ENCODE assay signal across 30 cellular contexts in the genomic region with DNA sequence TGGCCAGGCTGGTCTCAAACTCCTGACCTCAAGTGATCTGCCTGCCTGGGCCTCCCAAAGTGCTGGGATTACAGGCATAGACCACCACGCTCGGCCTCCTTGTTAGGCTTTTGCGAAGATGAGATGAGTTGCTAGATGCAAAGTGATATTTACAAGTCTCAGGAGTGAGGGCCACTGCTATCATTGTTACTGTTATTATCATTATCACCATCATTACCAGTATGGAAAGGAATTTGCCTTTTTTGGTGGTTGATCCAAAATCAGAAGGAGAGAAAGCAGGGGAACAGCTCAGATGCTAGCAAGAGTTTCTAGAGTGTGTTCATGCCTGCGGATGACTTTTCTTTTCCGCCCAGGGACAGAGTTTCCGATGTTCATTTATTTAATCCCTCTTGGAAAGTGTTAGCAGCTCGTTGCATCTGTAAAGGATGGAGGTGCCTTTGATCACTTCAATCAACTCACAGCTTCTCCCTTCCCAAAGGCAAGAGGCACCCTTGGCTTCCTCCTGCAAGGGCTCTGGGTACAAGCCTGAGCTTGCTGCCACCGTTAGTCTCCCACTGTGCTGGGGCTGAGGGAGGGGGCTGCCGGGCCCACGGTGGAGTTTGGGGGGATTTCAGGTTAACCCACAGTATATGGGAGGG. TPM values are rescaled to one million over a fixed set of nuclear protein-coding genes. Genes with fewer than 3 reads are reported as not detected.
DNase-seq lines count a peak whose midpoint lies in the region; ATAC-seq, FAIRE-seq and TF ChIP-seq lines count a peak whose summit lies in the region.
"Had no signal": no experiment of that assay in that cellular context is flagged by ENCODE, and none has a peak within 500 bp of the region (broad histone marks: within the 10 kb centered on the region; RNA-seq: fewer than 3 reads in every experiment).

No MANE protein-coding gene starts in this region.

- peak overlapping the region; percentile 88 for H3K27ac Mint-ChIP-seq in type B pancreatic cell
- H3K27ac Mint-ChIP-seq: activated naive CD8-positive, alpha-beta T cell treated with anti-CD3 and anti-CD28 coated beads, Interleukin-2, amount 10 ng/mL, durations not matched to agents 7 days and 5 days; T-helper 1 cell treated with Interleukin-12 subunit alpha and Interleukin-12 subunit beta and Interleukin-4 antibody, amounts not matched to agents 30 μg/mL and 1 μg/mL, for 36 hours had no signal

- peak; percentile 35 for DNase-seq in cardiac septum (ENCODE audit: low spot score)
- no peak for DNase-seq in Right ventricle myocardium superior
- DNase-seq in bronchial epithelial cell (ENCODE audit: low read depth), result peak; percentile 26
- DNase-seq in keratinocyte (ENCODE audit: low read depth, low spot score), result no peak
- no peak for DNase-seq in type B pancreatic cell (ENCODE audit: extremely low spot score, unreplicated experiment)
- no peak for DNase-seq in iPS-NIHi11 (ENCODE audit: low spot score)
- DNase-seq: activated CD4-positive, CD25-positive, alpha-beta regulatory T cell; activated gamma-delta T cell treated with Interleukin-2 at 50 U/mL for 16 hours; activated naive CD8-positive, alpha-beta T cell treated with anti-CD3 and anti-CD28 coated beads, Interleukin-2, amount 10 ng/mL, durations not matched to agents 7 days and 5 days; activated T-cell treated with anti-CD3 and anti-CD28 coated beads, Interleukin-2, amount 50 U/mL, for 48 hours; AML-193; aorta; CD4-positive, CD25-positive, alpha-beta regulatory T cell; effector CD8-positive, alpha-beta T cell; KBM-7; NCI-H1105; NCI-H446; stimulated activated CD4-positive, alpha-beta T cell treated with anti-CD3 and anti-CD28 coated beads, Interleukin-12 subunit alpha, Interleukin-12 subunit beta, amount 100 ng/mL, for 4 hours; stimulated activated CD4-positive, alpha-beta T cell treated with anti-CD3 and anti-CD28 coated beads, Interleukin-2, amount 100 ng/mL, for 48 hours; stimulated activated naive CD8-positive, alpha-beta T cell treated with anti-CD3 and anti-CD28 coated beads, Interleukin-15, amount 100 ng/mL, for 72 hours had no signal

- no peak overlapping the region for H3K4me3 ChIP-seq in bronchial epithelial cell (ENCODE audit: low read depth, low read length)
- no peak overlapping the region for H3K4me3 ChIP-seq in keratinocyte (ENCODE audit: control insufficient read depth in 2 of 3, extremely low read depth in 1 of 3, insufficient read depth in 2 of 3, low read depth in 1 of 3, low read length in 3 of 3)
- no peak overlapping the region for H3K4me3 ChIP-seq in gastroesophageal sphincter
- H3K4me3 ChIP-seq: cardiac muscle cell, colonic mucosa, GM23248, prostate gland, sigmoid colon had no signal

- peaks cover 50% of the 10 kb centered on the region for H3K4me1 Mint-ChIP-seq in type B pancreatic cell (ENCODE audit: unreplicated experiment)

- WGBS in gastroesophageal sphincter (ENCODE audit: low coverage in 1 of 2), 2 donors, result 66 to 67% methylated on average over 4 to 8 of the region's 10 CpGs

- no peaks in the 10 kb centered on the region for H3K79me2 ChIP-seq in keratinocyte (ENCODE audit: control insufficient read depth, insufficient read depth, low read length)

- no peak overlapping the region for H3K9ac ChIP-seq in keratinocyte (ENCODE audit: control insufficient read depth, extremely low read depth, insufficient read depth, low read length)
- H3K9ac ChIP-seq: GM23248 had no signal

- H4K20me1 ChIP-seq in keratinocyte (ENCODE audit: control insufficient read depth, extremely low read depth, insufficient read depth, low read length), result no peaks in the 10 kb centered on the region

- no peak overlapping the region for H3K27ac ChIP-seq in keratinocyte (ENCODE audit: control insufficient read depth, insufficient read depth, low read length)
- H3K27ac ChIP-seq in gastroesophageal sphincter, result no peak overlapping the region
- H3K27ac ChIP-seq: cardiac muscle cell, colonic mucosa, GM23248 had no signal

- H3K4me2 ChIP-seq in keratinocyte (ENCODE audit: control insufficient read depth, extremely low read depth, insufficient read depth, low read depth, low read length), result peak overlapping the region; percentile 52

- TF ChIP-seq POLR2A in gastroesophageal sphincter (IDR thresholded peaks at IDR 0.05), result no peak

- no peaks in the 10 kb centered on the region for H3K27me3 Mint-ChIP-seq in type B pancreatic cell

- H3K9me3 ChIP-seq in keratinocyte (ENCODE audit: control insufficient read depth, low read depth, low read length), result no peaks in the 10 kb centered on the region
- H3K9me3 ChIP-seq in gastroesophageal sphincter, result no peaks in the 10 kb centered on the region
- H3K9me3 ChIP-seq: colonic mucosa, prostate gland, sigmoid colon had no signal

- H3K4me3 Mint-ChIP-seq in type B pancreatic cell, result no peak overlapping the region
- H3K4me3 Mint-ChIP-seq: activated naive CD8-positive, alpha-beta T cell treated with anti-CD3 and anti-CD28 coated beads, Interleukin-2, amount 10 ng/mL, durations not matched to agents 7 days and 5 days; CD4-positive, CD25-positive, alpha-beta regulatory T cell; stimulated activated naive CD8-positive, alpha-beta T cell treated with anti-CD3 and anti-CD28 coated beads, Interleukin-15, amount 100 ng/mL, for 72 hours; T-helper 1 cell treated with Interleukin-12 subunit alpha and Interleukin-12 subunit beta and Interleukin-4 antibody, amounts not matched to agents 30 μg/mL and 1 μg/mL, for 36 hours had no signal

- no peak for TF ChIP-seq EP300 in gastroesophageal sphincter (IDR thresholded peaks at IDR 0.05)

- H3K36me3 Mint-ChIP-seq in type B pancreatic cell, result no peaks in the 10 kb centered on the region
- H3K36me3 Mint-ChIP-seq: activated naive CD8-positive, alpha-beta T cell treated with anti-CD3 and anti-CD28 coated beads, Interleukin-2, amount 10 ng/mL, durations not matched to agents 7 days and 5 days; CD4-positive, CD25-positive, alpha-beta regulatory T cell had no signal

- H3K27me3 ChIP-seq in bronchial epithelial cell (ENCODE audit: control insufficient read depth, insufficient read depth, low read length), result no peaks in the 10 kb centered on the region
- H3K27me3 ChIP-seq in keratinocyte (ENCODE audit: control insufficient read depth, extremely low read depth, insufficient read depth, low read length), result no peaks in the 10 kb centered on the region
- H3K27me3 ChIP-seq in gastroesophageal sphincter, result no peaks in the 10 kb centered on the region
- H3K27me3 ChIP-seq: cardiac muscle cell, colonic mucosa, sigmoid colon had no signal

- H3K4me1 ChIP-seq in keratinocyte (ENCODE audit: control insufficient read depth, extremely low read depth, insufficient read depth, low read length) (peaks cover 55% of the 10 kb centered on the region), gastroesophageal sphincter (peaks cover 0 to 57% (median 27%) of the 10 kb centered on the region in 3 donors)

- H3K9me1 ChIP-seq in keratinocyte (ENCODE audit: control insufficient read depth, extremely low read depth, insufficient read depth, low read length), result no peaks in the 10 kb centered on the region

- no peak overlapping the region for H2AFZ ChIP-seq in keratinocyte (ENCODE audit: control insufficient read depth, low read length)
- H2AFZ ChIP-seq: GM23248 had no signal

- no peak for FAIRE-seq in bronchial epithelial cell (lab: Jason Lieb, UNC)
- no peak for FAIRE-seq in keratinocyte (lab: Jason Lieb, UNC)
- FAIRE-seq: A204.1, frontal cortex had no signal

- ATAC-seq in Right ventricle myocardium superior (ENCODE audit: poor library complexity), result no peak
- no peak for ATAC-seq in gastroesophageal sphincter
- ATAC-seq in HG02981 (IDR thresholded peaks at IDR 0.05; ENCODE audit: unreplicated experiment), result no peak
- ATAC-seq: stimulated activated naive CD8-positive, alpha-beta T cell treated with anti-CD3 and anti-CD28 coated beads, Interleukin-15, amount 100 ng/mL, for 72 hours had no signal

- dilution Hi-C loops in keratinocyte (cut with MboI; ENCODE audit: extremely low pct_ligation_motif_present, low sequenced_read_pairs), result no loop called here

- no peaks in the 10 kb centered on the region for H3K9me3 Mint-ChIP-seq in type B pancreatic cell
- H3K9me3 Mint-ChIP-seq: activated naive CD8-positive, alpha-beta T cell treated with anti-CD3 and anti-CD28 coated beads, Interleukin-2, amount 10 ng/mL, durations not matched to agents 7 days and 5 days; CD4-positive, CD25-positive, alpha-beta regulatory T cell; stimulated activated naive CD8-positive, alpha-beta T cell treated with anti-CD3 and anti-CD28 coated beads, Interleukin-15, amount 100 ng/mL, for 72 hours; T-helper 1 cell treated with Interleukin-12 subunit alpha and Interleukin-12 subunit beta and Interleukin-4 antibody, amounts not matched to agents 30 μg/mL and 1 μg/mL, for 36 hours had no signal

- TF ChIP-seq CTCF in bronchial epithelial cell (IDR thresholded peaks at IDR 0.05; ENCODE audit: insufficient read depth, low read length, severe bottlenecking) (no peak), keratinocyte (optimal IDR thresholded peaks at IDR 0.05 in 1 of 3, IDR thresholded peaks at IDR 0.05 in 1 of 3, conservative IDR thresholded peaks at IDR 0.05 in 1 of 3; ENCODE audit: extremely low read depth in 1 of 3, insufficient read depth in 2 of 3, low read length in 3 of 3) (no peak), type B pancreatic cell (conservative IDR thresholded peaks at IDR 0.05) (no peak), gastroesophageal sphincter (IDR thresholded peaks at IDR 0.05) (no peak)

- intact Hi-C loops in cardiac septum (cut with DNase I), result no loop called here
- intact Hi-C loops in Right ventricle myocardium superior (cut with DNase I), result no loop called here

- H3K36me3 ChIP-seq in bronchial epithelial cell (ENCODE audit: control insufficient read depth, insufficient read depth, low read length) (no peaks in the 10 kb centered on the region), keratinocyte (ENCODE audit: control insufficient read depth in 2 of 2, extremely low read depth in 1 of 2, insufficient read depth in 2 of 2, low read length in 2 of 2) (no peaks in the 10 kb centered on the region), gastroesophageal sphincter (no peaks in the 10 kb centered on the region)
- H3K36me3 ChIP-seq: cardiac muscle cell, colonic mucosa, prostate gland, sigmoid colon had no signal

RNA-seq across cellular contexts. Expression of gene ITPRIPL2, which starts 21.6 kb away (rescaled TPM):
- 24.6 TPM for total RNA-seq in cardiac septum
- 15.7 TPM for total RNA-seq in Right ventricle myocardium superior
- 16.8 and 18.7 TPM in 2 replicates for total RNA-seq in bronchial epithelial cell
- polyA plus RNA-seq in keratinocyte, result 4.9 to 6.6 TPM (median 5.9 TPM) in 3 replicates
- polyA plus RNA-seq in keratinocyte (2011; ENCODE audit: low read depth), result 0.82 TPM
- 4.1 and 6.0 TPM in 2 replicates for polyA plus RNA-seq in keratinocyte (2011; cell fraction: cytosol; rRNA removed)
- polyA plus RNA-seq in keratinocyte (2011; cell fraction: nucleus; rRNA removed), result 12.5 and 14.1 TPM in 2 replicates
- 1.7 and 7.6 TPM in 2 replicates for polyA plus RNA-seq in keratinocyte (2012; ENCODE audit: low replicate concordance)
- 5.4 to 7.6 TPM (median 5.7 TPM) in 3 replicates for polyA minus RNA-seq in keratinocyte
- 16.3 TPM for polyA minus RNA-seq in keratinocyte (2011; cell fraction: cytosol; rRNA and poly(A)+ RNA removed)
- 18.9 and 23.2 TPM in 2 replicates for polyA minus RNA-seq in keratinocyte (2011; cell fraction: nucleus; rRNA and poly(A)+ RNA removed)
- total RNA-seq in type B pancreatic cell (ENCODE audit: low replicate concordance), result 29.5 and 39.2 TPM in 2 replicates
- 100 to 1,000 TPM in 1 of 4 donors, 10 to 100 TPM in 3; 53.9 to 115 (median 69.2) TPM for total RNA-seq in gastroesophageal sphincter

RNA-seq across cellular contexts. Expression of gene SYT17, which starts 32.7 kb away (rescaled TPM):
- total RNA-seq in cardiac septum (0.81 TPM), Right ventricle myocardium superior (0.54 TPM), bronchial epithelial cell (1.1 and 1.3 TPM in 2 replicates), type B pancreatic cell (ENCODE audit: low replicate concordance) (10.7 and 24.8 TPM in 2 replicates), gastroesophageal sphincter (1 to 10 TPM; 4.2 to 9.0 (median 6.3) TPM)
- polyA plus RNA-seq in keratinocyte, result 0.04 to 0.23 TPM in 2 of 3 replicates, not detected in the other
- not detected for polyA plus RNA-seq in keratinocyte (2011; ENCODE audit: low read depth)
- polyA plus RNA-seq in keratinocyte (2011; cell fraction: cytosol; rRNA removed), result 0.03 and 0.09 TPM in 2 replicates
- polyA plus RNA-seq in keratinocyte (2011; cell fraction: nucleus; rRNA removed), result 0.19 and 0.23 TPM in 2 replicates
- not detected in 2 replicates for polyA plus RNA-seq in keratinocyte (2012; ENCODE audit: low replicate concordance)
- polyA minus RNA-seq in keratinocyte, result 0.10 TPM in 1 of 3 replicates, not detected in the others
- not detected for polyA minus RNA-seq in keratinocyte (2011; cell fraction: cytosol; rRNA and poly(A)+ RNA removed)
- not detected in 2 replicates for polyA minus RNA-seq in keratinocyte (2011; cell fraction: nucleus; rRNA and poly(A)+ RNA removed)
- total RNA-seq: activated naive CD8-positive, alpha-beta T cell treated with anti-CD3 and anti-CD28 coated beads, Interleukin-2, amount 10 ng/mL, durations not matched to agents 7 days and 5 days; CD4-positive, CD25-positive, alpha-beta regulatory T cell; GM23248 had no signal
- polyA plus RNA-seq: GM23248 had no signal

Comparison
In these comparisons a context has a peak if more than half of its experiments do, and no peak if none do; other contexts are left out.
1. DNase-seq: peak in cardiac septum (single experiment) and bronchial epithelial cell (single experiment); none in Right ventricle myocardium superior (single experiment), keratinocyte (single experiment), type B pancreatic cell (single experiment) and iPS-NIHi11 (single experiment).